In genomic region chr13:94967183-94968039, GRCh38 we compare ENCODE assay signal across 8 cellular contexts.
DNase-seq lines count a peak whose midpoint lies in the region; ATAC-seq lines count a peak whose summit lies in the region.

No MANE protein-coding gene starts in this region.

- H3K79me1 ChIP-seq in neuronal stem cell (ENCODE audit: low read depth, low read length): no peaks in the 10 kb centered on the region

- peak overlapping the region; percentile 74 for H2AFZ ChIP-seq in neuronal stem cell (ENCODE audit: low read length)

- no peak overlapping the region for H2BK12ac ChIP-seq in neuronal stem cell (ENCODE audit: low read length)

- peak overlapping the region; percentile 99 for H2BK5ac ChIP-seq in neuronal stem cell (ENCODE audit: low read length)

- peak overlapping the region; percentile 70 to 86 for H3K4me3 ChIP-seq in neuronal stem cell (ENCODE audit: low read length in 2 of 2)

- H3K27ac ChIP-seq in neuronal stem cell (replicated peaks; ENCODE audit: low read length): peak overlapping the region; percentile 98

- H3K9ac ChIP-seq in neuronal stem cell (ENCODE audit: low read depth, low read length, poor library complexity): peak overlapping the region; percentile 91

- peak overlapping the region; percentile 100 for H2BK120ac ChIP-seq in neuronal stem cell (ENCODE audit: low read depth, low read length)

- no CpG with 5 or more reads among the region's 61 CpGs for WGBS in neuronal stem cell (ENCODE audit: extremely low coverage in 2 of 2, insufficient read length in 2 of 2, insufficient replicate concordance in 1 of 2), 2 donors

- H3K4ac ChIP-seq in neuronal stem cell (ENCODE audit: low read length): no peak overlapping the region

- H3K36me3 ChIP-seq in neuronal stem cell (replicated peaks in 1 of 2; ENCODE audit: control insufficient read depth in 2 of 2, insufficient read depth in 2 of 2, low read length in 2 of 2): no peaks in the 10 kb centered on the region

- H2AK5ac ChIP-seq in neuronal stem cell (ENCODE audit: low read depth, low read length): peak overlapping the region; percentile 97

- peaks cover 1 to 5% of the 10 kb centered on the region in 2 donors for H3K9me3 ChIP-seq in neuronal stem cell (replicated peaks in 1 of 2; ENCODE audit: control insufficient read depth in 2 of 2, insufficient read depth in 1 of 2, low read depth in 1 of 2, low read length in 2 of 2)

- peak overlapping the region; percentile 87 for H4K8ac ChIP-seq in neuronal stem cell (ENCODE audit: low read depth, low read length)

- no peak overlapping the region for H3K14ac ChIP-seq in neuronal stem cell (ENCODE audit: low read length)

- peak overlapping the region; percentile 86 for H3K23ac ChIP-seq in neuronal stem cell (ENCODE audit: low read depth, low read length, poor library complexity)

- DNase-seq in A172 (ENCODE audit: low spot score): peak; percentile 26
- DNase-seq in OCI-M1 (lab: John Stamatoyannopoulos, UW): peak; percentile 40
- peak; percentile 57 for DNase-seq in neuronal stem cell (ENCODE audit: low spot score)
- DNase-seq in central memory CD4-positive, alpha-beta T cell: no peak

- H3K4me2 ChIP-seq in neuronal stem cell (ENCODE audit: insufficient read depth, low read length, poor library complexity, severe bottlenecking): peak overlapping the region; percentile 81

- no peaks in the 10 kb centered on the region for H3K27me3 ChIP-seq in neuronal stem cell (ENCODE audit: control insufficient read depth in 3 of 3, insufficient read depth in 3 of 3, low read depth in 1 of 3, low read length in 3 of 3)

- H4K91ac ChIP-seq in neuronal stem cell (ENCODE audit: low read depth, low read length, poor library complexity): peak overlapping the region; percentile 100

- peak; percentile 65 for ATAC-seq in GM18868 (IDR thresholded peaks at IDR 0.05; ENCODE audit: unreplicated experiment)
- peak; percentile 84 for ATAC-seq in esophagus mucosa
- no peak for ATAC-seq in GM18519 (IDR thresholded peaks at IDR 0.05; ENCODE audit: low FRiP score, unreplicated experiment)
- ATAC-seq in HG03175 (IDR thresholded peaks at IDR 0.05; ENCODE audit: unreplicated experiment): no peak

- H3K4me1 ChIP-seq in neuronal stem cell (ENCODE audit: control insufficient read depth in 2 of 2, insufficient read depth in 1 of 2, low read depth in 1 of 2, low read length in 2 of 2): peaks cover 7 to 22% of the 10 kb centered on the region in 2 donors

- H3K18ac ChIP-seq in neuronal stem cell (ENCODE audit: low read length): peak overlapping the region; percentile 99

- peak overlapping the region; percentile 71 for H2BK15ac ChIP-seq in neuronal stem cell (ENCODE audit: low read length)

Comparison
In these comparisons a context has a peak if more than half of its experiments do, and no peak if none do; other contexts are left out.
1. ATAC-seq: peak in GM18868 (single experiment) and esophagus mucosa (single experiment); none in GM18519 (single experiment) and HG03175 (single experiment).